In genomic region chr1:77541162-77541545, GRCh38 we compare ENCODE assay signal across 13 cellular contexts.
A peak's percentile ranks its signal among the peaks of the same experiment; 100 is the strongest.
DNase-seq lines count a peak whose midpoint lies in the region; ATAC-seq and TF ChIP-seq lines count a peak whose summit lies in the region.
"Had no signal": no experiment of that assay in that cellular context is flagged by ENCODE, and none has a peak within 500 bp of the region (broad histone marks: within the 10 kb centered on the region; RNA-seq: fewer than 3 reads in every experiment).

No MANE protein-coding gene starts in this region.

- no peak overlapping the region for H2AFZ ChIP-seq in PC-9

- H3K27ac ChIP-seq in BLaER1 treated with 17β-estradiol and CSF1 and Interleukin-3, amounts not matched to agents 10 nM and 100 nM = peak overlapping the region in 8 of 11 experiments; percentile 10 to 67 (median 44); a peak in 13 of 22 replicates
- H3K27ac ChIP-seq in PC-9 (peak overlapping the region; percentile 85), ovary (no peak overlapping the region)

- H3K9me3 ChIP-seq in BLaER1 treated with 17β-estradiol and CSF1 and Interleukin-3, amounts not matched to agents 10 nM and 100 nM (replicated peaks in 1 of 11) = no peaks in the 10 kb centered on the region
- H3K9me3 ChIP-seq in PC-9 (ENCODE audit: insufficient read depth, low read depth) (no peaks in the 10 kb centered on the region), ovary (no peaks in the 10 kb centered on the region)

- in situ Hi-C loops in KBM-7 (cut with MboI; ENCODE audit: low pct_unique_long_range_greater_than_20kb, low sequenced_read_pairs) = no loop called here

- no TSS peak for BruUV-seq in PC-9 (replicated peaks; lab: Mats Ljungman, UMichigan)

- no peaks in the 10 kb centered on the region for H3K79me2 ChIP-seq in PC-9 (ENCODE audit: low read depth)

- DNase-seq in PC-9 = no peak
- DNase-seq in DMS153 (lab: John Stamatoyannopoulos, UW) = no peak
- DNase-seq in NCI-H2029 (lab: John Stamatoyannopoulos, UW) = no peak
- no peak for DNase-seq in KBM-7
- DNase-seq in ovary = no peak
- DNase-seq: cerebellar nuclear complex, natural killer cell, NCI-H1930, small intestine had no signal

- peak overlapping the region in 10 of 11 experiments; percentile 56 to 82 (median 80); a peak in 20 of 22 replicates for H3K4me2 ChIP-seq in BLaER1 treated with 17β-estradiol and CSF1 and Interleukin-3, amounts not matched to agents 10 nM and 100 nM
- H3K4me2 ChIP-seq in PC-9 = peak overlapping the region; percentile 63

- H3K27me3 ChIP-seq in BLaER1 treated with 17β-estradiol and CSF1 and Interleukin-3, amounts not matched to agents 10 nM and 100 nM = no peaks in the 10 kb centered on the region
- H3K27me3 ChIP-seq in PC-9 (ENCODE audit: insufficient read depth, low read depth) = no peaks in the 10 kb centered on the region
- H3K27me3 ChIP-seq in ovary = no peaks in the 10 kb centered on the region

- peak overlapping the region in 4 of 11 experiments; percentile 6 to 28 (median 24); a peak in 3 of 22 replicates for H3K9ac ChIP-seq in BLaER1 treated with 17β-estradiol and CSF1 and Interleukin-3, amounts not matched to agents 10 nM and 100 nM

- ATAC-seq in GM19467 (IDR thresholded peaks at IDR 0.05; ENCODE audit: unreplicated experiment) (peak; percentile 40), HG02885 (IDR thresholded peaks at IDR 0.05; ENCODE audit: poor library complexity, unreplicated experiment) (peak; percentile 46)
- ATAC-seq: HepG2, natural killer cell had no signal

- 95 to 98% (median 96%) methylated on average over 5 of the region's 5 CpGs for WGBS in ovary, 3 donors

- TF ChIP-seq EP300 in ovary (IDR thresholded peaks at IDR 0.05) = no peak

- CTCF ChIA-PET in PC-9 (lab: Charles Lee) = no interaction called here

- H3K4me3 ChIP-seq in BLaER1 treated with 17β-estradiol and CSF1 and Interleukin-3, amounts not matched to agents 10 nM and 100 nM = no peak overlapping the region
- H3K4me3 ChIP-seq in PC-9 (peak overlapping the region; percentile 15; the same call in 1 of the 2 replicates), ovary (no peak overlapping the region)

- no peaks in the 10 kb centered on the region for H4K20me1 ChIP-seq in BLaER1 treated with 17β-estradiol and CSF1 and Interleukin-3, amounts not matched to agents 10 nM and 100 nM
- H4K20me1 ChIP-seq in PC-9 (ENCODE audit: insufficient read depth) = no peaks in the 10 kb centered on the region

- H3F3A ChIP-seq in PC-9 (ENCODE audit: insufficient read depth, low read depth) = peaks cover 45% of the 10 kb centered on the region

- no peaks in the 10 kb centered on the region for H3K9me2 ChIP-seq in PC-9 (ENCODE audit: insufficient read depth)

- intact Hi-C loops in PC-9 (cut with micrococcal nuclease; ENCODE audit: unreplicated experiment) = no loop called here
- intact Hi-C loops in ovary (cut with DNase I) = no loop called here

- H3K36me3 ChIP-seq in BLaER1 treated with 17β-estradiol and CSF1 and Interleukin-3, amounts not matched to agents 10 nM and 100 nM = no peaks in the 10 kb centered on the region
- no peaks in the 10 kb centered on the region for H3K36me3 ChIP-seq in PC-9 (ENCODE audit: low read depth)
- no peaks in the 10 kb centered on the region for H3K36me3 ChIP-seq in ovary

- POLR2A ChIA-PET in PC-9 (lab: Charles Lee; ENCODE audit: unreplicated experiment) = interaction anchor here (0.6 kb wide), 1 partner anchor 64 kb away, joined by 3 read pairs; no protein-coding TSS in a partner anchor

- TF ChIP-seq POLR2A in ovary (IDR thresholded peaks at IDR 0.05) = no peak

- TF ChIP-seq CTCF in PC-9 (conservative IDR thresholded peaks at IDR 0.05) = no peak
- TF ChIP-seq CTCF in ovary (IDR thresholded peaks at IDR 0.05) = no peak

- H3K4me1 ChIP-seq in BLaER1 treated with 17β-estradiol and CSF1 and Interleukin-3, amounts not matched to agents 10 nM and 100 nM = peaks cover 31 to 64% (median 53%) of the 10 kb centered on the region in 10 experiments
- H3K4me1 ChIP-seq in PC-9 (replicated peaks; ENCODE audit: insufficient read depth) (peaks cover 79% of the 10 kb centered on the region), ovary (ENCODE audit: insufficient read depth) (no peaks in the 10 kb centered on the region)

Comparison
In these comparisons a context has a peak if more than half of its experiments do, and no peak if none do; other contexts are left out.
1. H3K27ac ChIP-seq: peak in BLaER1 treated with 17β-estradiol and CSF1 and Interleukin-3, amounts not matched to agents 10 nM and 100 nM (8 of 11) and PC-9 (single experiment); none in ovary (0 of 2).